Comparison of ENCODE assay signal across 1 cellular context in the genomic region with DNA sequence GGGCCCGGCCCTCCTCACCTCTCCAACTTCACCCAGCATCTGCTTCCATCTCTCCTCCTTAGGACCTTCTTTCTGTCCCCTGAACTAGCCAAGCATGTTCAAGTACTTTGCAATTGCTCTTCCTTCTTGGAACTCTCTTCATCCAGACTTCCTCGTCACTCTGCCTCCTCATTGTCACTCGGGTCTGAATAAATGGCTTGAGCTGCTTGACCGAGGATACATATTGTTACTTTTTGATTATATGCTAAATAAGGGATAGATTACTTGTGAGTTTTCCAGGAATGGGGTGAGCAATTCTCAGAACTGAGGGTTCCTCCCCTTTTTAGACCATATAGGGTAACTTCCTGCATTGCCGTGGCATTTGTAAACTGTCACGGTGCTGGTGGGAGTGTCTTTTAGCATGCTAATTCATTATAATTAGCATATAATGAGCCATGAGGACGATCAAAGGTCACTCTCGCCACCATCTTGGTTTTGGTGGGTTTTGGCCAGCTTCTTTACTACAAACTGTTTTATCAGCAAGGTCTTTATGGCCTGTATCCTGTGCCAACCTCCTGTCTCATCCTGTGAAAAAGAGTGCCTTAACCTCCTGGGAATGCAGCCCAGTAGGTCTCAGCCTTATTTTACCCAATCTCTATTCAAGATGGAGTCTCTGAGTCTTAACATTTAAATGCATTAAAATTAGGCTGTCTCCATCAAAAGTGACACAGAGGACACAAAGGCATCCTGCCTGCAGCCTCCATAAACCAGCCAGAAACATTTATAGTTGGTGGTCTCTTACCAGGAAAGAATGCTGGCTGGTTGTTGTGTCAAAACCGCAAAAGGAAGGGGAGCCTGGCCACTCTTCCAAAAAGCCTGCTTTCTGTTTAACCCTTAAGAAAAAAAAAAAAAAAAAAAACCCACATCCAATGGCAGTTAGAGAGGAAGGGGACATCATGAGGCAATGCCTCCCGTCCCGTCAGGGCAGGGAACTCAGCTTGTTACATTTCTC.
A peak's percentile ranks its signal among the peaks of the same experiment; 100 is the strongest.
TF ChIP-seq lines count a peak whose summit lies in the region.

No MANE protein-coding gene starts in this region.

TF ChIP-seq in K562, 482 proteins besides CTCF, POLR2A, EP300 and RAD21 (continued from another document and continues in another):
- TF ChIP-seq MYNN (IDR thresholded peaks at IDR 0.05) (no peak), MYNN (CRISPR knock-in tag; IDR thresholded peaks at IDR 0.05) (no peak), SMARCB1 (IDR thresholded peaks at IDR 0.05; ENCODE audit: insufficient read length, low read depth) (no peak), HCFC1 (IDR thresholded peaks at IDR 0.05; ENCODE audit: low read depth, low read length) (no peak), ELF4 (CRISPR knock-in tag; IDR thresholded peaks at IDR 0.05) (0 out of 2 replicates have a peak, but pooled peaks have one; percentile 48), FUS (optimal IDR thresholded peaks at IDR 0.05; ENCODE audit: low read depth, low read length) (no peak), MEIS2 (IDR thresholded peaks at IDR 0.05; ENCODE audit: partially characterized antibody) (peak; percentile 96), HDAC3 (IDR thresholded peaks at IDR 0.05; ENCODE audit: borderline replicate concordance, partially characterized antibody) (peak; percentile 59), SIN3A (IDR thresholded peaks at IDR 0.05; ENCODE audit: borderline replicate concordance in 2 of 2, control insufficient read depth in 1 of 2, low read depth in 2 of 2, low read length in 2 of 2) (0 out of 4 replicates have a peak, but pooled peaks of 1 of the 2 experiments have one; percentile 71), ZNF224 (CRISPR knock-in tag; IDR thresholded peaks at IDR 0.05) (no peak), CEBPG (CRISPR knock-in tag; IDR thresholded peaks at IDR 0.05) (peak; percentile 33; the same call in 1 of the 2 replicates), CEBPG (tag; conservative IDR thresholded peaks at IDR 0.05 in 1 of 2, IDR thresholded peaks at IDR 0.05 in 1 of 2) (no peak), TRIM28 (IDR thresholded peaks at IDR 0.05) (peak; percentile 46; the same call in 1 of the 2 replicates), RNF2 (IDR thresholded peaks at IDR 0.05) (peak; percentile 73), SIN3B (IDR thresholded peaks at IDR 0.05; ENCODE audit: low read depth) (no peak), SOX6 (IDR thresholded peaks at IDR 0.05) (peak; percentile 98), RFX5 (IDR thresholded peaks at IDR 0.05; ENCODE audit: low read depth, low read length) (no peak), ZNF707 (CRISPR knock-in tag; conservative IDR thresholded peaks at IDR 0.05) (0 out of 2 replicates have a peak, but pooled peaks have one; percentile 33), CREM (IDR thresholded peaks at IDR 0.05; ENCODE audit: low read depth) (no peak; the same call in 1 of the 2 replicates), TAF15 (IDR thresholded peaks at IDR 0.05; ENCODE audit: low read depth, low read length) (no peak), TAL1 (IDR thresholded peaks at IDR 0.05) (no peak), JUND (IDR thresholded peaks at IDR 0.05; ENCODE audit: borderline replicate concordance, low read depth, low read length) (no peak), JUND (tag; IDR thresholded peaks at IDR 0.05; ENCODE audit: borderline replicate concordance, low read depth, low read length) (peak; percentile 74; the same call in 2 of the 3 replicates), TCF7 (IDR thresholded peaks at IDR 0.05; ENCODE audit: borderline replicate concordance) (no peak), COPS2 (conservative IDR thresholded peaks at IDR 0.05) (no peak), ZNF232 (CRISPR knock-in tag; IDR thresholded peaks at IDR 0.05) (no peak), NCOA4 (IDR thresholded peaks at IDR 0.05; ENCODE audit: partially characterized antibody) (no peak), CBX3 (IDR thresholded peaks at IDR 0.05; ENCODE audit: borderline replicate concordance in 1 of 2, low read length in 2 of 2) (0 out of 3 replicates have a peak, but pooled peaks of 1 of the 2 experiments have one; percentile 28), TBP (optimal IDR thresholded peaks at IDR 0.05; ENCODE audit: low read depth, low read length) (peak; percentile 91), ZNF764 (CRISPR knock-in tag; IDR thresholded peaks at IDR 0.05; ENCODE audit: low read depth) (no peak), MCM7 (IDR thresholded peaks at IDR 0.05) (no peak)
- TF ChIP-seq, protein P1, sequence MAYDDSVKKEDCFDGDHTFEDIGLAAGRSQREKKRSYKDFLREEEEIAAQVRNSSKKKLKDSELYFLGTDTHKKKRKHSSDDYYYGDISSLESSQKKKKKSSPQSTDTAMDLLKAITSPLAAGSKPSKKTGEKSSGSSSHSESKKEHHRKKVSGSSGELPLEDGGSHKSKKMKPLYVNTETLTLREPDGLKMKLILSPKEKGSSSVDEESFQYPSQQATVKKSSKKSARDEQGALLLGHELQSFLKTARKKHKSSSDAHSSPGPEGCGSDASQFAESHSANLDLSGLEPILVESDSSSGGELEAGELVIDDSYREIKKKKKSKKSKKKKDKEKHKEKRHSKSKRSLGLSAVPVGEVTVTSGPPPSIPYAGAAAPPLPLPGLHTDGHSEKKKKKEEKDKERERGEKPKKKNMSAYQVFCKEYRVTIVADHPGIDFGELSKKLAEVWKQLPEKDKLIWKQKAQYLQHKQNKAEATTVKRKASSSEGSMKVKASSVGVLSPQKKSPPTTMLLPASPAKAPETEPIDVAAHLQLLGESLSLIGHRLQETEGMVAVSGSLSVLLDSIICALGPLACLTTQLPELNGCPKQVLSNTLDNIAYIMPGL (CRISPR knock-in tag; IDR thresholded peaks at IDR 0.05), result no peak
- TF ChIP-seq, protein P2, sequence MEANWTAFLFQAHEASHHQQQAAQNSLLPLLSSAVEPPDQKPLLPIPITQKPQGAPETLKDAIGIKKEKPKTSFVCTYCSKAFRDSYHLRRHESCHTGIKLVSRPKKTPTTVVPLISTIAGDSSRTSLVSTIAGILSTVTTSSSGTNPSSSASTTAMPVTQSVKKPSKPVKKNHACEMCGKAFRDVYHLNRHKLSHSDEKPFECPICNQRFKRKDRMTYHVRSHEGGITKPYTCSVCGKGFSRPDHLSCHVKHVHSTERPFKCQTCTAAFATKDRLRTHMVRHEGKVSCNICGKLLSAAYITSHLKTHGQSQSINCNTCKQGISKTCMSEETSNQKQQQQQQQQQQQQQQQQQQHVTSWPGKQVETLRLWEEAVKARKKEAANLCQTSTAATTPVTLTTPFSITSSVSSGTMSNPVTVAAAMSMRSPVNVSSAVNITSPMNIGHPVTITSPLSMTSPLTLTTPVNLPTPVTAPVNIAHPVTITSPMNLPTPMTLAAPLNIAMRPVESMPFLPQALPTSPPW (CRISPR knock-in tag; IDR thresholded peaks at IDR 0.05), result peak; percentile 73
- TF ChIP-seq, protein P3, sequence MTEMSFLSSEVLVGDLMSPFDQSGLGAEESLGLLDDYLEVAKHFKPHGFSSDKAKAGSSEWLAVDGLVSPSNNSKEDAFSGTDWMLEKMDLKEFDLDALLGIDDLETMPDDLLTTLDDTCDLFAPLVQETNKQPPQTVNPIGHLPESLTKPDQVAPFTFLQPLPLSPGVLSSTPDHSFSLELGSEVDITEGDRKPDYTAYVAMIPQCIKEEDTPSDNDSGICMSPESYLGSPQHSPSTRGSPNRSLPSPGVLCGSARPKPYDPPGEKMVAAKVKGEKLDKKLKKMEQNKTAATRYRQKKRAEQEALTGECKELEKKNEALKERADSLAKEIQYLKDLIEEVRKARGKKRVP (CRISPR knock-in tag; IDR thresholded peaks at IDR 0.05), result 0 out of 2 replicates have a peak, but pooled peaks have one; percentile 78
- TF ChIP-seq, protein P4, sequence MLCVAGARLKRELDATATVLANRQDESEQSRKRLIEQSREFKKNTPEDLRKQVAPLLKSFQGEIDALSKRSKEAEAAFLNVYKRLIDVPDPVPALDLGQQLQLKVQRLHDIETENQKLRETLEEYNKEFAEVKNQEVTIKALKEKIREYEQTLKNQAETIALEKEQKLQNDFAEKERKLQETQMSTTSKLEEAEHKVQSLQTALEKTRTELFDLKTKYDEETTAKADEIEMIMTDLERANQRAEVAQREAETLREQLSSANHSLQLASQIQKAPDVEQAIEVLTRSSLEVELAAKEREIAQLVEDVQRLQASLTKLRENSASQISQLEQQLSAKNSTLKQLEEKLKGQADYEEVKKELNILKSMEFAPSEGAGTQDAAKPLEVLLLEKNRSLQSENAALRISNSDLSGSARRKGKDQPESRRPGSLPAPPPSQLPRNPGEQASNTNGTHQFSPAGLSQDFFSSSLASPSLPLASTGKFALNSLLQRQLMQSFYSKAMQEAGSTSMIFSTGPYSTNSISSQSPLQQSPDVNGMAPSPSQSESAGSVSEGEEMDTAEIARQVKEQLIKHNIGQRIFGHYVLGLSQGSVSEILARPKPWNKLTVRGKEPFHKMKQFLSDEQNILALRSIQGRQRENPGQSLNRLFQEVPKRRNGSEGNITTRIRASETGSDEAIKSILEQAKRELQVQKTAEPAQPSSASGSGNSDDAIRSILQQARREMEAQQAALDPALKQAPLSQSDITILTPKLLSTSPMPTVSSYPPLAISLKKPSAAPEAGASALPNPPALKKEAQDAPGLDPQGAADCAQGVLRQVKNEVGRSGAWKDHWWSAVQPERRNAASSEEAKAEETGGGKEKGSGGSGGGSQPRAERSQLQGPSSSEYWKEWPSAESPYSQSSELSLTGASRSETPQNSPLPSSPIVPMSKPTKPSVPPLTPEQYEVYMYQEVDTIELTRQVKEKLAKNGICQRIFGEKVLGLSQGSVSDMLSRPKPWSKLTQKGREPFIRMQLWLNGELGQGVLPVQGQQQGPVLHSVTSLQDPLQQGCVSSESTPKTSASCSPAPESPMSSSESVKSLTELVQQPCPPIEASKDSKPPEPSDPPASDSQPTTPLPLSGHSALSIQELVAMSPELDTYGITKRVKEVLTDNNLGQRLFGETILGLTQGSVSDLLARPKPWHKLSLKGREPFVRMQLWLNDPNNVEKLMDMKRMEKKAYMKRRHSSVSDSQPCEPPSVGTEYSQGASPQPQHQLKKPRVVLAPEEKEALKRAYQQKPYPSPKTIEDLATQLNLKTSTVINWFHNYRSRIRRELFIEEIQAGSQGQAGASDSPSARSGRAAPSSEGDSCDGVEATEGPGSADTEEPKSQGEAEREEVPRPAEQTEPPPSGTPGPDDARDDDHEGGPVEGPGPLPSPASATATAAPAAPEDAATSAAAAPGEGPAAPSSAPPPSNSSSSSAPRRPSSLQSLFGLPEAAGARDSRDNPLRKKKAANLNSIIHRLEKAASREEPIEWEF (CRISPR knock-in tag; IDR thresholded peaks at IDR 0.05), result peak; percentile 84; the same call in 1 of the 2 replicates
- TF ChIP-seq, protein P5, sequence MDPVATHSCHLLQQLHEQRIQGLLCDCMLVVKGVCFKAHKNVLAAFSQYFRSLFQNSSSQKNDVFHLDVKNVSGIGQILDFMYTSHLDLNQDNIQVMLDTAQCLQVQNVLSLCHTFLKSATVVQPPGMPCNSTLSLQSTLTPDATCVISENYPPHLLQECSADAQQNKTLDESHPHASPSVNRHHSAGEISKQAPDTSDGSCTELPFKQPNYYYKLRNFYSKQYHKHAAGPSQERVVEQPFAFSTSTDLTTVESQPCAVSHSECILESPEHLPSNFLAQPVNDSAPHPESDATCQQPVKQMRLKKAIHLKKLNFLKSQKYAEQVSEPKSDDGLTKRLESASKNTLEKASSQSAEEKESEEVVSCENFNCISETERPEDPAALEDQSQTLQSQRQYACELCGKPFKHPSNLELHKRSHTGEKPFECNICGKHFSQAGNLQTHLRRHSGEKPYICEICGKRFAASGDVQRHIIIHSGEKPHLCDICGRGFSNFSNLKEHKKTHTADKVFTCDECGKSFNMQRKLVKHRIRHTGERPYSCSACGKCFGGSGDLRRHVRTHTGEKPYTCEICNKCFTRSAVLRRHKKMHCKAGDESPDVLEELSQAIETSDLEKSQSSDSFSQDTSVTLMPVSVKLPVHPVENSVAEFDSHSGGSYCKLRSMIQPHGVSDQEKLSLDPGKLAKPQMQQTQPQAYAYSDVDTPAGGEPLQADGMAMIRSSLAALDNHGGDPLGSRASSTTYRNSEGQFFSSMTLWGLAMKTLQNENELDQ (CRISPR knock-in tag; IDR thresholded peaks at IDR 0.05; ENCODE audit: borderline replicate concordance), result no peak; the same call in 1 of the 2 replicates
- TF ChIP-seq, protein P6, sequence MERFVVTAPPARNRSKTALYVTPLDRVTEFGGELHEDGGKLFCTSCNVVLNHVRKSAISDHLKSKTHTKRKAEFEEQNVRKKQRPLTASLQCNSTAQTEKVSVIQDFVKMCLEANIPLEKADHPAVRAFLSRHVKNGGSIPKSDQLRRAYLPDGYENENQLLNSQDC (CRISPR knock-in tag; IDR thresholded peaks at IDR 0.05), result peak; percentile 46; the same call in 1 of the 2 replicates
- TF ChIP-seq, protein P7, sequence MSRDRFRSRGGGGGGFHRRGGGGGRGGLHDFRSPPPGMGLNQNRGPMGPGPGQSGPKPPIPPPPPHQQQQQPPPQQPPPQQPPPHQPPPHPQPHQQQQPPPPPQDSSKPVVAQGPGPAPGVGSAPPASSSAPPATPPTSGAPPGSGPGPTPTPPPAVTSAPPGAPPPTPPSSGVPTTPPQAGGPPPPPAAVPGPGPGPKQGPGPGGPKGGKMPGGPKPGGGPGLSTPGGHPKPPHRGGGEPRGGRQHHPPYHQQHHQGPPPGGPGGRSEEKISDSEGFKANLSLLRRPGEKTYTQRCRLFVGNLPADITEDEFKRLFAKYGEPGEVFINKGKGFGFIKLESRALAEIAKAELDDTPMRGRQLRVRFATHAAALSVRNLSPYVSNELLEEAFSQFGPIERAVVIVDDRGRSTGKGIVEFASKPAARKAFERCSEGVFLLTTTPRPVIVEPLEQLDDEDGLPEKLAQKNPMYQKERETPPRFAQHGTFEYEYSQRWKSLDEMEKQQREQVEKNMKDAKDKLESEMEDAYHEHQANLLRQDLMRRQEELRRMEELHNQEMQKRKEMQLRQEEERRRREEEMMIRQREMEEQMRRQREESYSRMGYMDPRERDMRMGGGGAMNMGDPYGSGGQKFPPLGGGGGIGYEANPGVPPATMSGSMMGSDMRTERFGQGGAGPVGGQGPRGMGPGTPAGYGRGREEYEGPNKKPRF (IDR thresholded peaks at IDR 0.05; ENCODE audit: low read depth, low read length), result no peak
- TF ChIP-seq, protein P8, sequence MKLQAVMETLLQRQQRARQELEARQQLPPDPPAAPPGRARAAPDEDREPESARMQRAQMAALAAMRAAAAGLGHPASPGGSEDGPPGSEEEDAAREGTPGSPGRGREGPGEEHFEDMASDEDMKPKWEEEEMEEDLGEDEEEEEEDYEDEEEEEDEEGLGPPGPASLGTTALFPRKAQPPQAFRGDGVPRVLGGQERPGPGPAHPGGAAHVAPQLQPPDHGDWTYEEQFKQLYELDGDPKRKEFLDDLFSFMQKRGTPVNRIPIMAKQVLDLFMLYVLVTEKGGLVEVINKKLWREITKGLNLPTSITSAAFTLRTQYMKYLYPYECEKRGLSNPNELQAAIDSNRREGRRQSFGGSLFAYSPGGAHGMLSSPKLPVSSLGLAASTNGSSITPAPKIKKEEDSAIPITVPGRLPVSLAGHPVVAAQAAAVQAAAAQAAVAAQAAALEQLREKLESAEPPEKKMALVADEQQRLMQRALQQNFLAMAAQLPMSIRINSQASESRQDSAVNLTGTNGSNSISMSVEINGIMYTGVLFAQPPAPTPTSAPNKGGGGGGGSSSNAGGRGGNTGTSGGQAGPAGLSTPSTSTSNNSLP (IDR thresholded peaks at IDR 0.05; ENCODE audit: borderline replicate concordance, low read depth, low read length), result peak; percentile 97; the same call in 1 of the 2 replicates
- TF ChIP-seq, protein P9, sequence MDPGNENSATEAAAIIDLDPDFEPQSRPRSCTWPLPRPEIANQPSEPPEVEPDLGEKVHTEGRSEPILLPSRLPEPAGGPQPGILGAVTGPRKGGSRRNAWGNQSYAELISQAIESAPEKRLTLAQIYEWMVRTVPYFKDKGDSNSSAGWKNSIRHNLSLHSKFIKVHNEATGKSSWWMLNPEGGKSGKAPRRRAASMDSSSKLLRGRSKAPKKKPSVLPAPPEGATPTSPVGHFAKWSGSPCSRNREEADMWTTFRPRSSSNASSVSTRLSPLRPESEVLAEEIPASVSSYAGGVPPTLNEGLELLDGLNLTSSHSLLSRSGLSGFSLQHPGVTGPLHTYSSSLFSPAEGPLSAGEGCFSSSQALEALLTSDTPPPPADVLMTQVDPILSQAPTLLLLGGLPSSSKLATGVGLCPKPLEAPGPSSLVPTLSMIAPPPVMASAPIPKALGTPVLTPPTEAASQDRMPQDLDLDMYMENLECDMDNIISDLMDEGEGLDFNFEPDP (CRISPR knock-in tag; IDR thresholded peaks at IDR 0.05), result no peak
